In the genomic region with DNA sequence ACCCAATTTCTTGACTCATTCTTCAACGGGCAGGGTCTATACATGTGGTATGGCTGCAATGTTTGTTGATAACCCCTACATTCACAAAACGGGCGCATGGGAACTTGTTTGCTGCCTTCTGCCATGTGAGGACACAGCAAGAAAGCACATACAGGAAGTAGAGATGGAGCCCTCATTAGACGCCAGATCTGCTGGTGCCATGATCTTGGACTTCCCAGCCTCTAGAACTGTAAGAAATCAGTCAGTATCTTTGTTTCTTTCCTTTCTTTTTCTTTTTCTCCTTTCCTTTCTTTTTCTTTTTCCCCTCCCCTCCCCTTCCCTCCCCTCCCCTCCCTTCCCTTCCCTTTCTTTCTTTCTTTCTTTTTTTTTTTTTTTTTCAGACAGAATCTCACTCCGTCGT, we compare ENCODE assay signal across 11 cellular contexts.
"Had no signal": no experiment of that assay in that cellular context is flagged by ENCODE, and none has a peak within 500 bp of the region (broad histone marks: within the 10 kb centered on the region; RNA-seq: fewer than 3 reads in every experiment).

No MANE protein-coding gene starts in this region.

- ATAC-seq: GM23338, HCT116 had no signal

- H3K9ac ChIP-seq: GM23248 had no signal

- H3K36me3 ChIP-seq: HAP-1 had no signal

- H3K4me1 ChIP-seq: HAP-1 had no signal

- DNase-seq: GM23248, GOT3, H7, H9, HCEC 1CT, HFFc6 had no signal

- H3K9me3 ChIP-seq: HAP-1 had no signal

- H3K4me3 ChIP-seq: GM23248, GM23338, HAP-1 had no signal

- H2AFZ ChIP-seq: GM23248, GM23338 had no signal

- H3K4me3 Mint-ChIP-seq: GM23338, H9, HFFc6 had no signal

- H3K27ac ChIP-seq: GM23248 had no signal

- H3K27ac Mint-ChIP-seq: GM23338, H9, HFFc6 had no signal

- FAIRE-seq: H1, H54 had no signal

- H3K4me2 ChIP-seq: GM23338 had no signal
